ENCODE assay signal across 10 cellular contexts in the genomic region with DNA sequence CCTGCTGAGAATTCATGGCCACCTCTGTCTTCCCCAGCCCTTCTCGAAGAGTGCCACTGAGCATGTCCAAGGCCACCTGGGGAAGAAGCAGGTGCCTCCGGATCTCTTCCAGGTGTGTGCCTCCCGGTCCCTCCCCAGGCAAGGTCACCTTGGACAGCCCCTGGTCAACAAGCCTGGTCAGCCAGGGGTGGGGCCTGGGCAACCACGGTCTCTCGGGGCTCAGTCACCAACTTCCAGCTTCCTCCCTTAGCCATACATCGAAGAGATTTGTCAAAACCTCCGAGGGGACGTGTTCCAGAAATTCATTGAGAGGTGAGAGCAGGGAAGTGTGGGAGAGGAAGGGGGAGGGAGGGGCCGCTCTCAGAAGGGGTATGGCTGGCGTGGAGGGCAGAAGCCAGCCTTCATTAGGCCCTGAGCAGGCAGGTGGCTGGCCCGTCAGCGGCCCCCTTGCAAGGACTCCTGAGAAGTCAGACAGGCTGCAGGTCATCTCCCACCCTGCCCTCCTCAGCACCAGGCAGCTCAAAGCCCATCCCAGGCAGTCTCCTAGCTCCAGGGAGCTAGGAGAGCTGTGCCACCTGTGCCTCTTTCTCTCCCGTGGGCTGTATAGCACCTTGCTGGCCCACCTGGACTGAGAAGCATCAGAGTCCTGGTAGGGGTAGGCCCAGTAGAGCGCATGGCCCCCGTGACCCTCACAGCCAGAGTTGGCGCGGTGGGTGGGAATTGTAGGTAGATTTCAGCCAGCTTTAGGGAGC. TPM values are rescaled to one million over a fixed set of nuclear protein-coding genes. Genes with fewer than 3 reads are reported as not detected.
A peak's percentile ranks its signal among the peaks of the same experiment; 100 is the strongest.
DNase-seq lines count a peak whose midpoint lies in the region; ATAC-seq and TF ChIP-seq lines count a peak whose summit lies in the region.
"Had no signal": no experiment of that assay in that cellular context is flagged by ENCODE, and none has a peak within 500 bp of the region (broad histone marks: within the 10 kb centered on the region; RNA-seq: fewer than 3 reads in every experiment).

No MANE protein-coding gene starts in this region.

- H3K9me3 Mint-ChIP-seq in activated naive CD8-positive, alpha-beta T cell (ENCODE audit: low read depth): no peaks in the 10 kb centered on the region
- no peaks in the 10 kb centered on the region for H3K9me3 Mint-ChIP-seq in naive B cell

- no peak overlapping the region for H2AFZ ChIP-seq in mammary epithelial cell (ENCODE audit: low read depth, low read length)

- H3K27me3 ChIP-seq in breast epithelium (no peaks in the 10 kb centered on the region), mammary epithelial cell (ENCODE audit: insufficient read depth, low read length) (no peaks in the 10 kb centered on the region), upper lobe of right lung (no peaks in the 10 kb centered on the region)
- H3K27me3 ChIP-seq: vagina had no signal

- dilution Hi-C loops in mammary epithelial cell (cut with HindIII; ENCODE audit: low sequenced_read_pairs): no loop called here

- H3K4me3 ChIP-seq in breast epithelium: no peak overlapping the region
- no peak overlapping the region for H3K4me3 ChIP-seq in mammary epithelial cell (replicated peaks in 1 of 3; ENCODE audit: insufficient read depth in 1 of 3, low read depth in 2 of 3, low read length in 3 of 3)
- no peak overlapping the region for H3K4me3 ChIP-seq in upper lobe of right lung
- H3K4me3 ChIP-seq: vagina had no signal

- in situ Hi-C loops in mammary epithelial cell (cut with MboI; ENCODE audit: low sequenced_read_pairs in 2 of 2): no loop called here

- H3K9me3 ChIP-seq in breast epithelium (no peaks in the 10 kb centered on the region), mammary epithelial cell (replicated peaks; ENCODE audit: insufficient read depth, low read length) (no peaks in the 10 kb centered on the region), upper lobe of right lung (no peaks in the 10 kb centered on the region)
- H3K9me3 ChIP-seq: vagina had no signal

- H3K4me1 Mint-ChIP-seq in activated naive CD8-positive, alpha-beta T cell (ENCODE audit: low read depth): peaks cover 52% of the 10 kb centered on the region
- H3K4me1 Mint-ChIP-seq in naive B cell: peaks cover 34 to 68% (median 53%) of the 10 kb centered on the region in 3 donors

- H3K79me2 ChIP-seq in mammary epithelial cell (ENCODE audit: insufficient read depth, low read length): peaks cover 41% of the 10 kb centered on the region

- intact Hi-C loops in breast epithelium (cut with DNase I; ENCODE audit: low total_unique reads): no loop called here
- intact Hi-C loops in mammary epithelial cell (cut with micrococcal nuclease): no loop called here
- intact Hi-C loops in upper lobe of right lung (cut with DNase I): no loop called here

- BruUV-seq in mammary epithelial cell (replicated peaks; lab: Mats Ljungman, UMichigan): no TSS peak

- TF ChIP-seq POLR2A in breast epithelium (IDR thresholded peaks at IDR 0.05): no peak

- no peaks in the 10 kb centered on the region for H3K27me3 Mint-ChIP-seq in activated naive CD8-positive, alpha-beta T cell
- no peaks in the 10 kb centered on the region for H3K27me3 Mint-ChIP-seq in naive B cell

- peak overlapping the region; percentile 40 for H3K4me3 Mint-ChIP-seq in activated naive CD8-positive, alpha-beta T cell
- peak overlapping the region in 6 of 8 donors; percentile 3 to 99 (median 44) for H3K4me3 Mint-ChIP-seq in naive B cell

- CTCF ChIA-PET in mammary epithelial cell (lab: Charles Lee; ENCODE audit: low non-redundant PET): no interaction called here

- 92% methylated on average over 15 of the region's 17 CpGs for WGBS in mammary epithelial cell (ENCODE audit: low coverage, missing lambda C conversion rate)

- H3K4me1 ChIP-seq in breast epithelium: peaks cover 32 to 33% of the 10 kb centered on the region in 2 donors
- H3K4me1 ChIP-seq in mammary epithelial cell (ENCODE audit: insufficient read depth, low read length): peaks cover 16% of the 10 kb centered on the region
- peaks cover 62% of the 10 kb centered on the region for H3K4me1 ChIP-seq in upper lobe of right lung

- ATAC-seq in naive B cell (ENCODE audit: low read depth in 2 of 2) (no peak), upper lobe of right lung (no peak), HG03025 (IDR thresholded peaks at IDR 0.05; ENCODE audit: low FRiP score, unreplicated experiment) (no peak)

- DNase-seq in breast epithelium (ENCODE audit: low spot score in 2 of 2) (no peak), mammary epithelial cell (no peak), naive B cell (no peak), upper lobe of right lung (peak; percentile 54), HK-2 (ENCODE audit: unreplicated experiment) (no peak), globus pallidus (ENCODE audit: low spot score) (no peak)
- DNase-seq: NCI-H1694 treated with DMSO at 0.1 percent for 48 hours had no signal

- H3K9ac ChIP-seq in mammary epithelial cell (ENCODE audit: insufficient read depth, low read length): no peak overlapping the region

- TF ChIP-seq CTCF in breast epithelium (IDR thresholded peaks at IDR 0.05) (no peak), mammary epithelial cell (conservative IDR thresholded peaks at IDR 0.05 in 1 of 2, IDR thresholded peaks at IDR 0.05 in 1 of 2; ENCODE audit: extremely low read depth in 1 of 2, insufficient read depth in 1 of 2, low read depth in 1 of 2, low read length in 2 of 2) (no peak), upper lobe of right lung (IDR thresholded peaks at IDR 0.05) (no peak)

- H3K36me3 ChIP-seq in breast epithelium: peaks cover 22% of the 10 kb centered on the region
- peaks cover 15% of the 10 kb centered on the region for H3K36me3 ChIP-seq in mammary epithelial cell (ENCODE audit: insufficient read depth, low read length)
- peaks cover 63% of the 10 kb centered on the region for H3K36me3 ChIP-seq in upper lobe of right lung

- no peaks in the 10 kb centered on the region for H4K20me1 ChIP-seq in mammary epithelial cell (ENCODE audit: insufficient read depth, low read length)

- peaks cover 2% of the 10 kb centered on the region for H3K36me3 Mint-ChIP-seq in activated naive CD8-positive, alpha-beta T cell
- peaks cover 0 to 13% of the 10 kb centered on the region in 2 donors for H3K36me3 Mint-ChIP-seq in naive B cell

- peak overlapping the region; percentile 55 to 98 for H3K27ac ChIP-seq in breast epithelium
- no peak overlapping the region for H3K27ac ChIP-seq in mammary epithelial cell (ENCODE audit: insufficient read depth, low read depth, low read length)
- H3K27ac ChIP-seq in upper lobe of right lung: peak overlapping the region; percentile 93

- H3K27ac Mint-ChIP-seq in activated naive CD8-positive, alpha-beta T cell: peak overlapping the region; percentile 92
- peak overlapping the region in 5 of 6 donors; percentile 56 to 99 (median 91) for H3K27ac Mint-ChIP-seq in naive B cell

- no peak overlapping the region for H3K4me2 ChIP-seq in mammary epithelial cell (ENCODE audit: insufficient read depth, low read depth, low read length)

RNA-seq across cellular contexts. Expression of a gene that starts 9.3 kb away (rescaled TPM):
- total RNA-seq in breast epithelium: 10 to 100 TPM; 23.7 to 51.8 (median 40.7) TPM
- total RNA-seq in mammary epithelial cell: 10 to 100 TPM; 25.7 to 56.7 TPM
- 29.0 TPM for polyA plus RNA-seq in mammary epithelial cell
- 34.7 TPM for polyA minus RNA-seq in mammary epithelial cell
- 10 to 100 TPM in 2 of 6 donors, 1 to 10 TPM in 4; 3.5 to 18.4 (median 8.4) TPM for polyA plus RNA-seq in naive B cell (ENCODE audit: low read depth in 6 of 6)
- total RNA-seq in upper lobe of right lung: 59.4 TPM

RNA-seq across cellular contexts. Expression of a gene that starts 13.5 kb away (rescaled TPM):
- 10 to 100 TPM; 41.1 to 52.8 (median 52.1) TPM for total RNA-seq in breast epithelium
- 10 to 100 TPM; 31.7 to 55.4 TPM for total RNA-seq in mammary epithelial cell
- polyA plus RNA-seq in mammary epithelial cell: 37.8 TPM
- polyA minus RNA-seq in mammary epithelial cell: 81.3 TPM
- 10 to 100 TPM; 17.9 to 63.4 (median 31.7) TPM for polyA plus RNA-seq in naive B cell (ENCODE audit: low read depth in 6 of 6)
- 98.4 TPM for total RNA-seq in upper lobe of right lung

RNA-seq across cellular contexts. Expression of a gene that starts 23.6 kb away (rescaled TPM):
- total RNA-seq in breast epithelium: 10 to 100 TPM; 28.8 to 55.2 (median 34.4) TPM
- 10 to 100 TPM; 47.0 to 86.9 TPM for total RNA-seq in mammary epithelial cell
- polyA plus RNA-seq in mammary epithelial cell: 34.8 TPM
- polyA minus RNA-seq in mammary epithelial cell: 21.2 TPM
- under 1 TPM in 1 of 6 donors, not detected in 5; 0.18 TPM for polyA plus RNA-seq in naive B cell (ENCODE audit: low read depth in 6 of 6)
- total RNA-seq in upper lobe of right lung: 36.4 TPM
